Comparison of ENCODE assay signal across 9 cellular contexts in genomic region chr14:59919582-59920377, GRCh38. TPM values are rescaled to one million over a fixed set of nuclear protein-coding genes. Genes with fewer than 3 reads are reported as not detected.
DNase-seq lines count a peak whose midpoint lies in the region; ATAC-seq lines count a peak whose summit lies in the region.
"Had no signal": no experiment of that assay in that cellular context is flagged by ENCODE, and none has a peak within 500 bp of the region (broad histone marks: within the 10 kb centered on the region; RNA-seq: fewer than 3 reads in every experiment).

LRRC9 (plus strand) TSS chr14:59920144.

- H3K36me3 Mint-ChIP-seq in activated naive CD4-positive, alpha-beta T cell treated with anti-CD3 and anti-CD28 coated beads for 36 hours (ENCODE audit: low read depth): no peaks in the 10 kb centered on the region
- H3K36me3 Mint-ChIP-seq in activated naive CD8-positive, alpha-beta T cell treated with anti-CD3 and anti-CD28 coated beads, Interleukin-2, amount 50 U/mL, for 24 hours (ENCODE audit: low read depth): no peaks in the 10 kb centered on the region

- CTCF ChIA-PET in activated naive CD4-positive, alpha-beta T cell treated with anti-CD3 and anti-CD28 coated beads for 36 hours (lab: Charles Lee): interaction anchor here (0.7 kb wide), 1 partner anchor 22 kb away, joined by 3 read pairs; no protein-coding TSS in a partner anchor

- H4K91ac ChIP-seq in trophoblast cell (ENCODE audit: low read depth, low read length): peak within 1 kb of the TSS; percentile 8

- H3K4me1 Mint-ChIP-seq in activated naive CD4-positive, alpha-beta T cell treated with anti-CD3 and anti-CD28 coated beads for 36 hours (ENCODE audit: low read depth): peaks cover 7% of the 10 kb centered on the region
- H3K4me1 Mint-ChIP-seq in activated naive CD8-positive, alpha-beta T cell treated with anti-CD3 and anti-CD28 coated beads, Interleukin-2, amount 50 U/mL, for 24 hours: peaks cover 7% of the 10 kb centered on the region

- no peaks in the 10 kb centered on the region for H3K27me3 ChIP-seq in right cardiac atrium (ENCODE audit: control insufficient read depth, insufficient read depth)
- H3K27me3 ChIP-seq in trophoblast cell (ENCODE audit: insufficient read depth, low read length): no peaks in the 10 kb centered on the region

- H4K12ac ChIP-seq in trophoblast cell (ENCODE audit: low read depth, low read length): peak within 1 kb of the TSS; percentile 23

- H2AFZ ChIP-seq in trophoblast cell (ENCODE audit: insufficient read depth, low read length, poor library complexity): peak within 1 kb of the TSS; percentile 73

- H3K9me3 ChIP-seq in right cardiac atrium (ENCODE audit: control insufficient read depth, low read length) (no peaks in the 10 kb centered on the region), trophoblast cell (ENCODE audit: insufficient read depth, low read depth, low read length) (no peaks in the 10 kb centered on the region)

- H3K27me3 Mint-ChIP-seq in activated naive CD4-positive, alpha-beta T cell treated with anti-CD3 and anti-CD28 coated beads for 36 hours (ENCODE audit: low read depth): peaks cover 47% of the 10 kb centered on the region
- H3K27me3 Mint-ChIP-seq in activated naive CD8-positive, alpha-beta T cell treated with anti-CD3 and anti-CD28 coated beads, Interleukin-2, amount 50 U/mL, for 24 hours: peaks cover 39% of the 10 kb centered on the region

- H3K9me3 Mint-ChIP-seq in activated naive CD4-positive, alpha-beta T cell treated with anti-CD3 and anti-CD28 coated beads for 36 hours: no peaks in the 10 kb centered on the region
- H3K9me3 Mint-ChIP-seq in activated naive CD8-positive, alpha-beta T cell treated with anti-CD3 and anti-CD28 coated beads, Interleukin-2, amount 50 U/mL, for 24 hours: no peaks in the 10 kb centered on the region

- H3K4me2 ChIP-seq in trophoblast cell (ENCODE audit: low read length): peak within 1 kb of the TSS; percentile 66

- peak within 1 kb of the TSS; percentile 70 for H3K18ac ChIP-seq in trophoblast cell (ENCODE audit: low read length)

- intact Hi-C loops in activated naive CD4-positive, alpha-beta T cell treated with anti-CD3 and anti-CD28 coated beads for 36 hours (cut with micrococcal nuclease): loop anchor here (2.0 to 10.0 kb wide), 3 partner anchors 45 to 435 kb away; partner anchors contain the start of genes JKAMP and L3HYPDH
- intact Hi-C loops in right cardiac atrium (cut with DNase I): no loop called here

- no peak for ATAC-seq in activated naive CD8-positive, alpha-beta T cell treated with anti-CD3 and anti-CD28 coated beads, Interleukin-2, amount 50 U/mL, for 24 hours
- peak; percentile 47 to 72 for ATAC-seq in right cardiac atrium

- peak within 1 kb of the TSS; percentile 54 for H3K4me3 Mint-ChIP-seq in activated naive CD4-positive, alpha-beta T cell treated with anti-CD3 and anti-CD28 coated beads for 36 hours
- peak within 1 kb of the TSS; percentile 73 for H3K4me3 Mint-ChIP-seq in activated naive CD8-positive, alpha-beta T cell treated with anti-CD3 and anti-CD28 coated beads, Interleukin-2, amount 50 U/mL, for 24 hours

- H3K4ac ChIP-seq in trophoblast cell (ENCODE audit: low read depth, low read length): no peak within 1 kb of the TSS

- peak within 1 kb of the TSS; percentile 47 for H3K4me3 ChIP-seq in right cardiac atrium (ENCODE audit: low read length)
- H3K4me3 ChIP-seq in trophoblast cell (ENCODE audit: low read depth, low read length): peak within 1 kb of the TSS; percentile 71

- peak within 1 kb of the TSS; percentile 30 for H3K9ac ChIP-seq in trophoblast cell (ENCODE audit: low read length)

- peak within 1 kb of the TSS; percentile 57 for H4K8ac ChIP-seq in trophoblast cell (ENCODE audit: low read depth, low read length)

- H3K79me2 ChIP-seq in trophoblast cell (ENCODE audit: control insufficient read depth, insufficient read depth, low read length, poor library complexity): no peaks in the 10 kb centered on the region

- H2AK5ac ChIP-seq in trophoblast cell (ENCODE audit: low read length): no peak within 1 kb of the TSS

- peak; percentile 8 for DNase-seq in activated naive CD4-positive, alpha-beta T cell treated with anti-CD3 and anti-CD28 coated beads for 36 hours
- no peak for DNase-seq in activated naive CD4-positive, alpha-beta T cell treated with Interleukin-2 at 50 U/mL for 16 hours
- DNase-seq in NCI-H2171 (lab: John Stamatoyannopoulos, UW) (peak; percentile 99), right cardiac atrium (peak; percentile 26 to 63 (median 57)), trophoblast cell (peak; percentile 96), OCI-M1 (lab: John Stamatoyannopoulos, UW) (no peak)
- peak; percentile 12 for DNase-seq in activated naive CD8-positive, alpha-beta T cell treated with anti-CD3 and anti-CD28 coated beads, Interleukin-2, amount 50 U/mL, for 24 hours
- DNase-seq in activated CD4-positive, CD25-positive, alpha-beta regulatory T cell (lab: John Stamatoyannopoulos, UW): no peak

- no peak within 1 kb of the TSS for H3K14ac ChIP-seq in trophoblast cell (ENCODE audit: low read length)

- H3K27ac Mint-ChIP-seq in activated naive CD4-positive, alpha-beta T cell treated with anti-CD3 and anti-CD28 coated beads for 36 hours: no peak within 1 kb of the TSS
- H3K27ac Mint-ChIP-seq in activated naive CD8-positive, alpha-beta T cell treated with anti-CD3 and anti-CD28 coated beads, Interleukin-2, amount 50 U/mL, for 24 hours: no peak within 1 kb of the TSS

- no peak within 1 kb of the TSS for H2BK12ac ChIP-seq in trophoblast cell (ENCODE audit: low read length)

- 5% methylated on average over 56 of the region's 56 CpGs for WGBS in right cardiac atrium
- no CpG with 5 or more reads among the region's 56 CpGs for whole genome bisulfite sequencing in trophoblast cell (ENCODE audit: extremely low coverage, insufficient coverage, insufficient read length)

- peak within 1 kb of the TSS; percentile 6 for H2BK120ac ChIP-seq in trophoblast cell (ENCODE audit: insufficient read depth, low read length, poor library complexity)

- H2BK5ac ChIP-seq in trophoblast cell (ENCODE audit: low read depth, low read length, poor library complexity): no peak within 1 kb of the TSS

- H3K79me1 ChIP-seq in trophoblast cell (ENCODE audit: low read length): peaks cover 4% of the 10 kb centered on the region

- no peaks in the 10 kb centered on the region for H3K36me3 ChIP-seq in trophoblast cell (ENCODE audit: control insufficient read depth in 1 of 2, insufficient read depth in 2 of 2, low read length in 2 of 2)

- H3K4me1 ChIP-seq in right cardiac atrium (ENCODE audit: control insufficient read depth, insufficient read depth, low read length): no peaks in the 10 kb centered on the region
- no peaks in the 10 kb centered on the region for H3K4me1 ChIP-seq in trophoblast cell (ENCODE audit: control insufficient read depth in 1 of 2, insufficient read depth in 2 of 2, low read length in 2 of 2)

- no peak within 1 kb of the TSS for H3K23ac ChIP-seq in trophoblast cell (ENCODE audit: low read length)

- H3K27ac ChIP-seq in right cardiac atrium (ENCODE audit: low read length) (no peak within 1 kb of the TSS), trophoblast cell (ENCODE audit: low read depth, low read length) (peak within 1 kb of the TSS; percentile 36)

RNA-seq across cellular contexts. Expression of gene LRRC9, which starts in this region (rescaled TPM):
- not detected for total RNA-seq in activated naive CD4-positive, alpha-beta T cell treated with anti-CD3 and anti-CD28 coated beads for 36 hours
- under 1 TPM in 1 of 4 donors, not detected in 3; 0.18 TPM for total RNA-seq in right cardiac atrium
- polyA plus RNA-seq in right cardiac atrium: 0.07 TPM
- 0.18 and 0.22 TPM in 2 replicates for polyA plus RNA-seq in trophoblast cell (2013)
- total RNA-seq: activated CD8-positive, alpha-beta memory T cell treated with anti-CD3 and anti-CD28 coated beads for 36 hours had no signal

Comparison
In these comparisons a context has a peak if more than half of its experiments do, and no peak if none do; other contexts are left out.
1. Peak in DNase-seq in activated naive CD4-positive, alpha-beta T cell treated with anti-CD3 and anti-CD28 coated beads for 36 hours; RNA of the gene not detected or under 1 TPM.
2. Peak in DNase-seq, ATAC-seq and H3K4me3 ChIP-seq in right cardiac atrium; RNA of the gene not detected or under 1 TPM.
3. DNase-seq: peak in NCI-H2171 (single experiment), activated naive CD8-positive, alpha-beta T cell treated with anti-CD3 and anti-CD28 coated beads, Interleukin-2, amount 50 U/mL, for 24 hours (single experiment) and trophoblast cell (2 of 2); none in activated naive CD4-positive, alpha-beta T cell treated with Interleukin-2 at 50 U/mL for 16 hours (single experiment), OCI-M1 (single experiment) and activated CD4-positive, CD25-positive, alpha-beta regulatory T cell (0 of 4).